ENCODE assay signal across 18 cellular contexts in genomic region chr16:14321542-14321941, GRCh38.
DNase-seq lines count a peak whose midpoint lies in the region; ATAC-seq and TF ChIP-seq lines count a peak whose summit lies in the region.
"Had no signal": no experiment of that assay in that cellular context is flagged by ENCODE, and none has a peak within 500 bp of the region (broad histone marks: within the 10 kb centered on the region; RNA-seq: fewer than 3 reads in every experiment).

No MANE protein-coding gene starts in this region.

- DNase-seq in NCI-H2196 (lab: John Stamatoyannopoulos, UW; ENCODE audit: unreplicated experiment) (peak; percentile 98), head of caudate nucleus (peak in 32 of 42 donors; percentile 25 to 80 (median 60)), putamen (ENCODE audit: low spot score) (peak; percentile 81), progenitor cell of endocrine pancreas (ENCODE audit: low spot score, unreplicated experiment) (no peak), GM13976 (ENCODE audit: low spot score) (no peak), hypothalamus (lab: John Stamatoyannopoulos, UW) (no peak)
- DNase-seq: activated CD4-positive, alpha-beta T cell treated with anti-CD3 and anti-CD28 coated beads for 4 hours; activated CD8-positive, alpha-beta memory T cell treated with anti-CD3 and anti-CD28 coated beads, Interleukin-2, amount 50 U/mL, for 4 hours; activated naive CD4-positive, alpha-beta T cell; Kasumi-1; NCI-H187 treated with DMSO at 0.1 percent for 48 hours; SHP77 treated with DMSO at 0.1 percent for 48 hours; stimulated activated naive CD8-positive, alpha-beta T cell treated with anti-CD3 and anti-CD28 coated beads, Interleukin-15, amount 100 ng/mL, for 72 hours; T1000 had no signal

- peaks cover 5% of the 10 kb centered on the region for H3K36me3 Mint-ChIP-seq in progenitor cell of endocrine pancreas (ENCODE audit: insufficient read depth)

- no peak for TF ChIP-seq RAD21 in Ishikawa (IDR thresholded peaks at IDR 0.05; ENCODE audit: low read depth)

- H3K27me3 Mint-ChIP-seq in progenitor cell of endocrine pancreas, result no peaks in the 10 kb centered on the region
- H3K27me3 Mint-ChIP-seq: stimulated activated naive CD8-positive, alpha-beta T cell treated with anti-CD3 and anti-CD28 coated beads, Interleukin-15, amount 100 ng/mL, for 72 hours had no signal

- no peaks in the 10 kb centered on the region for H3K4me1 Mint-ChIP-seq in progenitor cell of endocrine pancreas (ENCODE audit: low read depth)
- H3K4me1 Mint-ChIP-seq: B cell; stimulated activated naive CD8-positive, alpha-beta T cell treated with anti-CD3 and anti-CD28 coated beads, Interleukin-15, amount 100 ng/mL, for 72 hours had no signal

- no peak for ATAC-seq in GM21737 (IDR thresholded peaks at IDR 0.05; ENCODE audit: unreplicated experiment)
- ATAC-seq: stimulated activated naive CD8-positive, alpha-beta T cell treated with anti-CD3 and anti-CD28 coated beads, Interleukin-15, amount 100 ng/mL, for 72 hours had no signal

- no peak for TF ChIP-seq EP300 in Ishikawa (IDR thresholded peaks at IDR 0.05; ENCODE audit: borderline replicate concordance)

- intact Hi-C loops in head of caudate nucleus (cut with DNase I), result loop anchor here (10.0 kb wide), 1 partner anchor 63 kb away; no protein-coding TSS in a partner anchor

- in situ Hi-C loops in GM13976 (cut with MboI; ENCODE audit: low sequenced_read_pairs, unreplicated experiment), result no loop called here

- H3K4me3 Mint-ChIP-seq in progenitor cell of endocrine pancreas (ENCODE audit: low read depth), result no peak overlapping the region
- H3K4me3 Mint-ChIP-seq: B cell; dendritic cell treated with granulocyte-macrophage colony-stimulating factor and Interleukin-4, amounts not matched to agents 40 ng/mL and 50 ng/mL, for 4 days; stimulated activated naive CD8-positive, alpha-beta T cell treated with anti-CD3 and anti-CD28 coated beads, Interleukin-15, amount 100 ng/mL, for 72 hours had no signal

- TF ChIP-seq CTCF in progenitor cell of endocrine pancreas (IDR thresholded peaks at IDR 0.05; ENCODE audit: unreplicated experiment) (no peak), GM13976 (IDR thresholded peaks at IDR 0.05; ENCODE audit: borderline replicate concordance, control extremely low read depth, extremely low read depth, insufficient read depth, missing control alignments) (no peak)

- no peaks in the 10 kb centered on the region for H3K9me3 Mint-ChIP-seq in progenitor cell of endocrine pancreas (ENCODE audit: low read depth)
- H3K9me3 Mint-ChIP-seq: dendritic cell treated with granulocyte-macrophage colony-stimulating factor and Interleukin-4, amounts not matched to agents 40 ng/mL and 50 ng/mL, for 4 days; stimulated activated naive CD8-positive, alpha-beta T cell treated with anti-CD3 and anti-CD28 coated beads, Interleukin-15, amount 100 ng/mL, for 72 hours had no signal

- no peak overlapping the region for H3K27ac Mint-ChIP-seq in progenitor cell of endocrine pancreas
- H3K27ac Mint-ChIP-seq: B cell; dendritic cell treated with granulocyte-macrophage colony-stimulating factor and Interleukin-4, amounts not matched to agents 40 ng/mL and 50 ng/mL, for 4 days had no signal

TF ChIP-seq in Ishikawa, 13 proteins besides CTCF, POLR2A, EP300 and RAD21:
- TF ChIP-seq NFIC (IDR thresholded peaks at IDR 0.05) (no peak), TEAD4 (IDR thresholded peaks at IDR 0.05) (0 out of 2 replicates have a peak, but pooled peaks have one; percentile 16), CREB1 (IDR thresholded peaks at IDR 0.05; ENCODE audit: low read depth) (no peak), USF1 (IDR thresholded peaks at IDR 0.05) (peak; percentile 93), MAX (IDR thresholded peaks at IDR 0.05) (no peak), ZBTB7A (IDR thresholded peaks at IDR 0.05; ENCODE audit: low read depth) (no peak), REST (IDR thresholded peaks at IDR 0.05; ENCODE audit: low read depth) (no peak), CEBPB (IDR thresholded peaks at IDR 0.05) (no peak), EGR1 (IDR thresholded peaks at IDR 0.05) (0 out of 2 replicates have a peak, but pooled peaks have one; percentile 28), YY1 (IDR thresholded peaks at IDR 0.05; ENCODE audit: low read depth) (peak; percentile 81), TCF12 (IDR thresholded peaks at IDR 0.05; ENCODE audit: low read depth) (no peak), TAF1 (IDR thresholded peaks at IDR 0.05; ENCODE audit: low read depth) (no peak), FOXM1 (IDR thresholded peaks at IDR 0.05; ENCODE audit: borderline replicate concordance, low read depth) (no peak)

Comparison
In these comparisons a context has a peak if more than half of its experiments do, and no peak if none do; other contexts are left out.
1. DNase-seq: peak in NCI-H2196 (single experiment), head of caudate nucleus (32 of 42) and putamen (single experiment); none in progenitor cell of endocrine pancreas (single experiment), GM13976 (single experiment) and hypothalamus (0 of 51).